In the genomic region with DNA sequence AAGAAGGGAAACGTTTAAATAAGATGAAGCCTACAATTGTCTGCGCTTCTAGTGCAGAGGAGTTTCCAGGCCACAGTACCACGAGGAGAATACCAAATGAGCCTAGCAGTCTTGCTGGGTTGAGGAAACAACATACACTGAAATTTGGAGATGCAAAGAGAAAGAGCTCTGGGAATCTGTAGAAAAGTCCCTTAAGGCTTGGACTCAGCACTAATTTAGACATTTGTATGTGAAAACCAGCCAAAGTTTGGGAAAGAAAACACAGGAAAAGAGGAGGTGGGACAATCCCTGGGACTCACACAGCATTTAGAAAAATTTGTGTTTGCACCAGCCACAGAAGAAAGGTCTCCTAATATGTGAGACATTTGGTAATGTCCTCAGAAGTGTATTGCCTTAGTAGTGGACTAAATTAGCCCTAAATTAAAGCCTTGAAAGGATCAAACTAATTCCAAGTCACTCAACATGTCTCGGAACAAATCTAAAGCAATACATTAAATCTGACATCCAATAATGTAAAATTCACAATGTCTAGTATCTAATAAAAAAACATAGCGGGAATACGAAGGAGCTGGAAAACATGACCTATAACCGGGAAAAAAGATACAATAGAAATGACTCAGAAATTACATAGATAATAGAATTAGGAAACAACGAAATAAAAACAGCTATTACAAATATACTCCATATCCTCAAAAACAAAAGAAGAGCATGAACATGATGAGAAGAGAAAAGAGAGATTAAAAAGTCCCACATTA, we compare ENCODE assay signal across 1 cellular context.
TF ChIP-seq lines count a peak whose summit lies in the region.

No MANE protein-coding gene starts in this region.

TF ChIP-seq in GM23338, 12 proteins besides CTCF, POLR2A, EP300 and RAD21 (continued from another document):
- TF ChIP-seq, protein P1, sequence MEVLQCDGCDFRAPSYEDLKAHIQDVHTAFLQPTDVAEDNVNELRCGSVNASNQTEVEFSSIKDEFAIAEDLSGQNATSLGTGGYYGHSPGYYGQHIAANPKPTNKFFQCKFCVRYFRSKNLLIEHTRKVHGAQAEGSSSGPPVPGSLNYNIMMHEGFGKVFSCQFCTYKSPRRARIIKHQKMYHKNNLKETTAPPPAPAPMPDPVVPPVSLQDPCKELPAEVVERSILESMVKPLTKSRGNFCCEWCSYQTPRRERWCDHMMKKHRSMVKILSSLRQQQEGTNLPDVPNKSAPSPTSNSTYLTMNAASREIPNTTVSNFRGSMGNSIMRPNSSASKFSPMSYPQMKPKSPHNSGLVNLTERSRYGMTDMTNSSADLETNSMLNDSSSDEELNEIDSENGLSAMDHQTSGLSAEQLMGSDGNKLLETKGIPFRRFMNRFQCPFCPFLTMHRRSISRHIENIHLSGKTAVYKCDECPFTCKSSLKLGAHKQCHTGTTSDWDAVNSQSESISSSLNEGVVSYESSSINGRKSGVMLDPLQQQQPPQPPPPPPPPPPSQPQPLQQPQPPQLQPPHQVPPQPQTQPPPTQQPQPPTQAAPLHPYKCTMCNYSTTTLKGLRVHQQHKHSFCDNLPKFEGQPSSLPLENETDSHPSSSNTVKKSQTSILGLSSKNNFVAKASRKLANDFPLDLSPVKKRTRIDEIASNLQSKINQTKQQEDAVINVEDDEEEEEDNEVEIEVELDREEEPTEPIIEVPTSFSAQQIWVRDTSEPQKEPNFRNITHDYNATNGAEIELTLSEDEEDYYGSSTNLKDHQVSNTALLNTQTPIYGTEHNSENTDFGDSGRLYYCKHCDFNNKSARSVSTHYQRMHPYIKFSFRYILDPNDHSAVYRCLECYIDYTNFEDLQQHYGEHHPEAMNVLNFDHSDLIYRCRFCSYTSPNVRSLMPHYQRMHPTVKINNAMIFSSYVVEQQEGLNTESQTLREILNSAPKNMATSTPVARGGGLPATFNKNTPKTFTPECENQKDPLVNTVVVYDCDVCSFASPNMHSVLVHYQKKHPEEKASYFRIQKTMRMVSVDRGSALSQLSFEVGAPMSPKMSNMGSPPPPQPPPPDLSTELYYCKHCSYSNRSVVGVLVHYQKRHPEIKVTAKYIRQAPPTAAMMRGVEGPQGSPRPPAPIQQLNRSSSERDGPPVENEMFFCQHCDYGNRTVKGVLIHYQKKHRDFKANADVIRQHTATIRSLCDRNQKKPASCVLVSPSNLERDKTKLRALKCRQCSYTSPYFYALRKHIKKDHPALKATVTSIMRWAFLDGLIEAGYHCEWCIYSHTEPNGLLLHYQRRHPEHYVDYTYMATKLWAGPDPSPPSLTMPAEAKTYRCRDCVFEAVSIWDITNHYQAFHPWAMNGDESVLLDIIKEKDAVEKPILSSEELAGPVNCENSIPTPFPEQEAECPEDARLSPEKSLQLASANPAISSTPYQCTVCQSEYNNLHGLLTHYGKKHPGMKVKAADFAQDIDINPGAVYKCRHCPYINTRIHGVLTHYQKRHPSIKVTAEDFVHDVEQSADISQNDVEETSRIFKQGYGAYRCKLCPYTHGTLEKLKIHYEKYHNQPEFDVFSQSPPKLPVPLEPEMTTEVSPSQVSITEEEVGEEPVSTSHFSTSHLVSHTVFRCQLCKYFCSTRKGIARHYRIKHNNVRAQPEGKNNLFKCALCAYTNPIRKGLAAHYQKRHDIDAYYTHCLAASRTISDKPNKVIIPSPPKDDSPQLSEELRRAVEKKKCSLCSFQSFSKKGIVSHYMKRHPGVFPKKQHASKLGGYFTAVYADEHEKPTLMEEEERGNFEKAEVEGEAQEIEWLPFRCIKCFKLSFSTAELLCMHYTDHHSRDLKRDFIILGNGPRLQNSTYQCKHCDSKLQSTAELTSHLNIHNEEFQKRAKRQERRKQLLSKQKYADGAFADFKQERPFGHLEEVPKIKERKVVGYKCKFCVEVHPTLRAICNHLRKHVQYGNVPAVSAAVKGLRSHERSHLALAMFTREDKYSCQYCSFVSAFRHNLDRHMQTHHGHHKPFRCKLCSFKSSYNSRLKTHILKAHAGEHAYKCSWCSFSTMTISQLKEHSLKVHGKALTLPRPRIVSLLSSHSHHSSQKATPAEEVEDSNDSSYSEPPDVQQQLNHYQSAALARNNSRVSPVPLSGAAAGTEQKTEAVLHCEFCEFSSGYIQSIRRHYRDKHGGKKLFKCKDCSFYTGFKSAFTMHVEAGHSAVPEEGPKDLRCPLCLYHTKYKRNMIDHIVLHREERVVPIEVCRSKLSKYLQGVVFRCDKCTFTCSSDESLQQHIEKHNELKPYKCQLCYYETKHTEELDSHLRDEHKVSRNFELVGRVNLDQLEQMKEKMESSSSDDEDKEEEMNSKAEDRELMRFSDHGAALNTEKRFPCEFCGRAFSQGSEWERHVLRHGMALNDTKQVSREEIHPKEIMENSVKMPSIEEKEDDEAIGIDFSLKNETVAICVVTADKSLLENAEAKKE (CRISPR knock-in tag; IDR thresholded peaks at IDR 0.05) = no peak
